Comparison of ENCODE assay signal across 20 cellular contexts in genomic region chr5:77679791-77680190, GRCh38. TPM values are rescaled to one million over a fixed set of nuclear protein-coding genes. Genes with fewer than 3 reads are reported as not detected.
DNase-seq lines count a peak whose midpoint lies in the region; ATAC-seq and TF ChIP-seq lines count a peak whose summit lies in the region.
"Had no signal": no experiment of that assay in that cellular context is flagged by ENCODE, and none has a peak within 500 bp of the region (broad histone marks: within the 10 kb centered on the region; RNA-seq: fewer than 3 reads in every experiment).

No MANE protein-coding gene starts in this region.

- H3K4me2 ChIP-seq in MM.1S (ENCODE audit: low read depth, low read length), result no peak overlapping the region

- TF ChIP-seq EP300 in stomach (IDR thresholded peaks at IDR 0.05), result no peak

- H3K27me3 ChIP-seq in adipocyte (replicated peaks; ENCODE audit: control insufficient read depth, insufficient read depth, low read length) (no peaks in the 10 kb centered on the region), stomach (no peaks in the 10 kb centered on the region), MM.1S (replicated peaks; ENCODE audit: insufficient read depth, low read length) (no peaks in the 10 kb centered on the region)
- H3K27me3 ChIP-seq: dorsolateral prefrontal cortex, vagina had no signal

- H3K4me3 Mint-ChIP-seq in CD14-positive monocyte, result no peak overlapping the region
- H3K4me3 Mint-ChIP-seq in effector memory CD8-positive, alpha-beta T cell, result no peak overlapping the region
- H3K4me3 Mint-ChIP-seq: stimulated activated naive CD8-positive, alpha-beta T cell treated with anti-CD3 and anti-CD28 coated beads, Interleukin-15, Interleukin-2, amounts not matched to agents 100 ng/mL and 50 ng/mL, for 24 hours had no signal

- no peaks in the 10 kb centered on the region for H3K27me3 Mint-ChIP-seq in CD14-positive monocyte (ENCODE audit: low read depth in 3 of 3)
- H3K27me3 Mint-ChIP-seq in effector memory CD8-positive, alpha-beta T cell, result peaks cover 0 to 9% of the 10 kb centered on the region in 2 donors
- H3K27me3 Mint-ChIP-seq: progenitor cell of endocrine pancreas had no signal

- H3K36me3 Mint-ChIP-seq in CD14-positive monocyte, result no peaks in the 10 kb centered on the region
- peaks cover 2% of the 10 kb centered on the region for H3K36me3 Mint-ChIP-seq in effector memory CD8-positive, alpha-beta T cell (ENCODE audit: insufficient read depth)

- H3K4me1 ChIP-seq in adipocyte (ENCODE audit: control insufficient read depth, insufficient read depth, low read length) (peaks cover 9% of the 10 kb centered on the region), stomach (no peaks in the 10 kb centered on the region), MM.1S (ENCODE audit: low read length) (no peaks in the 10 kb centered on the region)
- H3K4me1 ChIP-seq: vagina had no signal

- H3K9ac ChIP-seq in adipocyte (ENCODE audit: low read length), result no peak overlapping the region
- H3K9ac ChIP-seq in MM.1S (ENCODE audit: low read length), result no peak overlapping the region

- H3K27ac Mint-ChIP-seq in CD14-positive monocyte, result peak overlapping the region in 2 of 7 donors; percentile 26 to 58
- H3K27ac Mint-ChIP-seq in effector memory CD8-positive, alpha-beta T cell, result no peak overlapping the region
- H3K27ac Mint-ChIP-seq: progenitor cell of endocrine pancreas; stimulated activated naive CD8-positive, alpha-beta T cell treated with anti-CD3 and anti-CD28 coated beads, Interleukin-15, Interleukin-2, amounts not matched to agents 100 ng/mL and 50 ng/mL, for 24 hours had no signal

- no peaks in the 10 kb centered on the region for H4K20me1 ChIP-seq in MM.1S (ENCODE audit: insufficient read depth, low read length)

- TF ChIP-seq CTCF in CD14-positive monocyte (IDR thresholded peaks at IDR 0.05) (no peak), stomach (IDR thresholded peaks at IDR 0.05) (no peak), MM.1S (IDR thresholded peaks at IDR 0.05; ENCODE audit: low read length) (no peak)

- no peak overlapping the region for H2AFZ ChIP-seq in MM.1S (ENCODE audit: low read length)

- H3K36me3 ChIP-seq in adipocyte (ENCODE audit: control insufficient read depth, insufficient read depth, low read length, severe bottlenecking) (no peaks in the 10 kb centered on the region), stomach (no peaks in the 10 kb centered on the region), MM.1S (replicated peaks; ENCODE audit: insufficient read depth, low read length) (no peaks in the 10 kb centered on the region)
- H3K36me3 ChIP-seq: vagina had no signal

- no peak for TF ChIP-seq POLR2A in stomach (IDR thresholded peaks at IDR 0.05)

- H3K9me3 ChIP-seq in adipocyte (ENCODE audit: control insufficient read depth, low read length), result peaks cover 9% of the 10 kb centered on the region
- H3K9me3 ChIP-seq in stomach, result peaks cover 0 to 14% (median 0%) of the 10 kb centered on the region in 4 donors
- H3K9me3 ChIP-seq in MM.1S (replicated peaks; ENCODE audit: insufficient read depth, low read length), result no peaks in the 10 kb centered on the region
- H3K9me3 ChIP-seq: vagina had no signal

- no peaks in the 10 kb centered on the region for H3K9me2 ChIP-seq in MM.1S (replicated peaks; ENCODE audit: insufficient read depth, low read length)

- 57 to 82% (median 77%) methylated on average over 2 of the region's 2 CpGs for WGBS in stomach, 5 donors

- no peak overlapping the region for H3K27ac ChIP-seq in stomach
- H3K27ac ChIP-seq in MM.1S (ENCODE audit: low read length), result no peak overlapping the region
- H3K27ac ChIP-seq: dorsolateral prefrontal cortex, vagina had no signal

- 0 out of 2 replicates have a peak, but pooled peaks cover 4% of the 10 kb centered on the region for H3F3A ChIP-seq in MM.1S (ENCODE audit: insufficient read depth, low read length)

- DNase-seq in CD14-positive monocyte (ENCODE audit: low spot score) (peak; percentile 49), LHCN-M2 (ENCODE audit: low read depth) (peak; percentile 69), adipocyte (ENCODE audit: low read depth) (peak; percentile 59), iris pigment epithelial cell (ENCODE audit: low read depth) (peak; percentile 88), stomach (no peak), MM.1S (no peak)
- DNase-seq in effector memory CD8-positive, alpha-beta T cell, result no peak
- DNase-seq: dorsolateral prefrontal cortex; Karpas-422; NCI-H2029 treated with DMSO at 0.1 percent for 48 hours; stimulated activated CD4-positive, alpha-beta T cell treated with anti-CD3 and anti-CD28 coated beads, Interleukin-15, amount 100 ng/mL, for 24 hours; T-helper 2 cell had no signal

- ATAC-seq in effector memory CD8-positive, alpha-beta T cell (replicated peaks), result no peak
- ATAC-seq in HG02885 (IDR thresholded peaks at IDR 0.05; ENCODE audit: poor library complexity, unreplicated experiment), result no peak
- ATAC-seq: activated CD4-positive, CD25-positive, alpha-beta regulatory T cell treated with anti-CD3 and anti-CD28 coated beads, Interleukin-2, amount 50 U/mL, for 24 hours had no signal

- H3K9me3 Mint-ChIP-seq in CD14-positive monocyte, result peaks cover 0 to 23% (median 13%) of the 10 kb centered on the region in 7 donors
- H3K9me3 Mint-ChIP-seq in effector memory CD8-positive, alpha-beta T cell, result no peaks in the 10 kb centered on the region

- intact Hi-C loops in CD14-positive monocyte (cut with micrococcal nuclease) (no loop called here), stomach (cut with DNase I; ENCODE audit: low total_unique reads) (no loop called here)

- no peaks in the 10 kb centered on the region for H3K79me2 ChIP-seq in MM.1S (ENCODE audit: low read length)

- peaks cover 9% of the 10 kb centered on the region for H3K4me1 Mint-ChIP-seq in CD14-positive monocyte
- H3K4me1 Mint-ChIP-seq in effector memory CD8-positive, alpha-beta T cell (ENCODE audit: low read depth in 2 of 2), result no peaks in the 10 kb centered on the region

- H3K4me3 ChIP-seq in adipocyte (ENCODE audit: low read length) (no peak overlapping the region), stomach (no peak overlapping the region), MM.1S (ENCODE audit: low read length) (no peak overlapping the region)
- H3K4me3 ChIP-seq: dorsolateral prefrontal cortex, vagina had no signal

RNA-seq across cellular contexts. Expression of gene OTP, which starts 41.3 kb away (rescaled TPM):
- polyA plus RNA-seq in CD14-positive monocyte, result not detected
- total RNA-seq in LHCN-M2 (2014; rRNA removed), result not detected in 2 replicates
- not detected for polyA plus RNA-seq in LHCN-M2 (2012)
- total RNA-seq in stomach, result not detected
- polyA plus RNA-seq in stomach, result not detected
- total RNA-seq: fibroblast of lung, lower leg skin, progenitor cell of endocrine pancreas, RPMI7951, vagina had no signal
- polyA plus RNA-seq: fibroblast of lung had no signal

Comparison
In these comparisons a context has a peak if more than half of its experiments do, and no peak if none do; other contexts are left out.
1. DNase-seq: peak in CD14-positive monocyte (single experiment), LHCN-M2 (single experiment), adipocyte (single experiment) and iris pigment epithelial cell (single experiment); none in stomach (single experiment), effector memory CD8-positive, alpha-beta T cell (0 of 3) and MM.1S (single experiment).